Comparison of ENCODE assay signal across 8 cellular contexts in the genomic region with DNA sequence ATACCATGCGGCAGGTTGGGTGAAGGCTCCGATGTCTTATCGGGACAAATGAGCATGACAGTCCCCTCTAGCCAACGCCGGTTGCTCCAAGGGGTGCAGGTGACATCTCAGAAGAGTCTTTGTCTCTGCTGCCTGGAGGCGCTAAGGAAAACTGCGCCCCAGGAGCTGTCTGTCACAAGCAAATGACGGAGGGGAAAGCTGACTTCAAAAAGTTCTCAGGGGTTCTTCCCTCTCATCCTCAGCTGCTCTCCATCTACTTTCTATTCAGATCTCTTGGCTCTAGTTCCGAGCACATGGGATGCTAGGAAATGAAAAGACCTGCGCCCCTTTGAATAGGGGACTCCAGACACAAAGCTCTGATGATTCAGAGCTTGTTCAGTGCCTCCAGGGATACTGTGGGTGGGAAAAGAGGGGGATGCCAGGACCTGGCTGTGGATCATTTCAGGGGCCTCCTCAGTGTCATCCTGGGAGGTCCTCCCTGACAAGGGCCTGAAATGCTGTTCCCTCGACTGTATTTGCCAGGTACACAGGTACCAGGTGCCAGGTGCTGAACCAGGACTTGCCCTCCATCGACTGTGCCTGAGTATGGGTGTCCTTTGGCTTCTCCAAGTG. TPM values are rescaled to one million over a fixed set of nuclear protein-coding genes. Genes with fewer than 3 reads are reported as not detected.
DNase-seq lines count a peak whose midpoint lies in the region; ATAC-seq, FAIRE-seq and TF ChIP-seq lines count a peak whose summit lies in the region.

No MANE protein-coding gene starts in this region.

- H3K4me1 Mint-ChIP-seq in activated T-cell treated with anti-CD3 and anti-CD28 coated beads, Interleukin-2, amount 50 U/mL, for 4 hours (ENCODE audit: low read depth), result peaks cover 49% of the 10 kb centered on the region

- peak overlapping the region; percentile 89 for H3K4me3 Mint-ChIP-seq in activated T-cell treated with anti-CD3 and anti-CD28 coated beads, Interleukin-2, amount 50 U/mL, for 4 hours

- H3K4me3 ChIP-seq in HepG2 (replicated peaks in 1 of 3; ENCODE audit: insufficient read depth in 1 of 3, low read depth in 2 of 3, low read length in 3 of 3) (peak overlapping the region in 2 of 3 experiments; percentile 59 to 66; a peak in 3 of 6 replicates), transverse colon (peak overlapping the region in 3 of 4 donors; percentile 50 to 82 (median 55))

- H3K27ac ChIP-seq in HepG2 (ENCODE audit: extremely low read length, insufficient read depth, low read length) (no peak overlapping the region), transverse colon (peak overlapping the region; percentile 89 to 95 (median 90))

- H3K79me2 ChIP-seq in HepG2 (ENCODE audit: insufficient read depth, low read length), result no peaks in the 10 kb centered on the region

- H3K27me3 Mint-ChIP-seq in activated T-cell treated with anti-CD3 and anti-CD28 coated beads, Interleukin-2, amount 50 U/mL, for 4 hours (ENCODE audit: low read depth), result no peaks in the 10 kb centered on the region

- intact Hi-C loops in HepG2 (cut with micrococcal nuclease; ENCODE audit: unreplicated experiment), result loop anchor here (5.0 kb wide), 1 partner anchor 41 kb away; no protein-coding TSS in a partner anchor
- intact Hi-C loops in transverse colon (cut with DNase I; ENCODE audit: low total_unique reads), result no loop called here

- CTCF ChIA-PET in HepG2 (lab: Yijun Ruan, JAX; ENCODE audit: low intra/inter-chr PET ratio, low total read pairs), result no interaction called here

- no peak for DNase-seq in activated T-cell treated with anti-CD3 and anti-CD28 coated beads, Interleukin-2, amount 50 U/mL, for 4 hours
- DNase-seq in activated T-cell treated with anti-CD3 and anti-CD28 coated beads, Interleukin-2, amount 50 U/mL, for 1 hour, result no peak
- DNase-seq in astrocyte of the hippocampus (ENCODE audit: low read depth, low spot score) (peak; percentile 20), HepG2 (ENCODE audit: low spot score) (no peak), transverse colon (no peak), SKM-1 treated with dmso at 0.1 percent for 144 hours (lab: John Stamatoyannopoulos, UW; ENCODE audit: unreplicated experiment) (no peak), NCI-H524 treated with DMSO at 0.1 percent for 48 hours (lab: John Stamatoyannopoulos, UW) (no peak)

- H3K9me3 ChIP-seq in HepG2 (ENCODE audit: low read length) (no peaks in the 10 kb centered on the region), transverse colon (no peaks in the 10 kb centered on the region)

- BruUV-seq in HepG2 (replicated peaks; lab: Mats Ljungman, UMichigan), result no TSS peak

- TF ChIP-seq RAD21 in HepG2 (CRISPR knock-in tag; IDR thresholded peaks at IDR 0.05), result no peak

- TF ChIP-seq POLR2A in HepG2 (IDR thresholded peaks at IDR 0.05; ENCODE audit: insufficient read depth in 1 of 2, low read depth in 2 of 2, low read length in 2 of 2) (no peak), transverse colon (IDR thresholded peaks at IDR 0.05) (no peak)

- H3K4me2 ChIP-seq in HepG2 (ENCODE audit: low read depth, low read length), result peak overlapping the region; percentile 82

- H3K9ac ChIP-seq in HepG2 (ENCODE audit: insufficient read depth, low read depth, low read length), result no peak overlapping the region

- H3K27me3 ChIP-seq in HepG2 (ENCODE audit: control insufficient read depth in 1 of 2, insufficient read depth in 2 of 2, low read length in 2 of 2), result peaks cover 0 to 9% of the 10 kb centered on the region in 2 experiments; a peak in 2 of 5 replicates
- H3K27me3 ChIP-seq in transverse colon, result no peaks in the 10 kb centered on the region

- FAIRE-seq in HepG2 (lab: Jason Lieb, UNC), result no peak

- no peaks in the 10 kb centered on the region for H4K20me1 ChIP-seq in HepG2 (ENCODE audit: insufficient read depth, low read length)

- H3K9me3 Mint-ChIP-seq in activated T-cell treated with anti-CD3 and anti-CD28 coated beads, Interleukin-2, amount 50 U/mL, for 4 hours, result no peaks in the 10 kb centered on the region

- POLR2A ChIA-PET in HepG2 (lab: Yijun Ruan, JAX), result no interaction called here

- TF ChIP-seq EP300 in HepG2 (IDR thresholded peaks at IDR 0.05; ENCODE audit: low read depth in 2 of 2, low read length in 2 of 2), result no peak
- no peak for TF ChIP-seq EP300 in HepG2 (CRISPR knock-in tag; IDR thresholded peaks at IDR 0.05; ENCODE audit: borderline replicate concordance)
- no peak for TF ChIP-seq EP300 in transverse colon (IDR thresholded peaks at IDR 0.05; ENCODE audit: low read depth)

- H3K36me3 Mint-ChIP-seq in activated T-cell treated with anti-CD3 and anti-CD28 coated beads, Interleukin-2, amount 50 U/mL, for 4 hours (ENCODE audit: insufficient read depth), result peaks cover 6% of the 10 kb centered on the region

- in situ Hi-C loops in HepG2 (cut with HindIII; ENCODE audit: extremely low pct_ligation_motif_present, low pct_unique_long_range_greater_than_20kb) (no loop called here), transverse colon (cut with MboI; ENCODE audit: low pct_ligation_motif_present in 1 of 4, low pct_unique_long_range_greater_than_20kb in 1 of 4, low sequenced_read_pairs in 3 of 4) (no loop called here)

- H3K36me3 ChIP-seq in HepG2 (replicated peaks in 1 of 2; ENCODE audit: control insufficient read depth in 1 of 2, insufficient read depth in 2 of 2, low read length in 2 of 2), result no peaks in the 10 kb centered on the region
- no peaks in the 10 kb centered on the region for H3K36me3 ChIP-seq in transverse colon

- WGBS in HepG2 (ENCODE audit: low lambda C conversion rate), result 43% methylated on average over 7 of the region's 12 CpGs
- WGBS in transverse colon (ENCODE audit: low coverage in 1 of 2), 2 donors, result 33% methylated on average over 12 of the region's 12 CpGs; no CpG with 5 or more reads in 1 of the 2 donors

- TF ChIP-seq CTCF in HepG2 (CRISPR knock-in tag; IDR thresholded peaks at IDR 0.05), result no peak
- no peak for TF ChIP-seq CTCF in transverse colon (IDR thresholded peaks at IDR 0.05)

- ATAC-seq in activated T-cell treated with anti-CD3 and anti-CD28 coated beads, Interleukin-2, amount 50 U/mL, for 4 hours, result no peak
- ATAC-seq in HepG2, result no peak; the same call in 2 of the 3 replicates
- no peak for ATAC-seq in GM21515 (IDR thresholded peaks at IDR 0.05; ENCODE audit: unreplicated experiment)

- H2AFZ ChIP-seq in HepG2 (ENCODE audit: low read length), result no peak overlapping the region

- H3K4me1 ChIP-seq in HepG2 (ENCODE audit: insufficient read depth, low read length) (peaks cover 21% of the 10 kb centered on the region), transverse colon (peaks cover 0 to 44% (median 24%) of the 10 kb centered on the region in 4 donors)

TF ChIP-seq in HepG2, 621 proteins besides CTCF, POLR2A, EP300 and RAD21:
- TF ChIP-seq ZBTB21 (CRISPR knock-in tag; IDR thresholded peaks at IDR 0.05), result no peak
- TF ChIP-seq ZNF563 (CRISPR knock-in tag; IDR thresholded peaks at IDR 0.05), result no peak
- TF ChIP-seq, protein P1, sequence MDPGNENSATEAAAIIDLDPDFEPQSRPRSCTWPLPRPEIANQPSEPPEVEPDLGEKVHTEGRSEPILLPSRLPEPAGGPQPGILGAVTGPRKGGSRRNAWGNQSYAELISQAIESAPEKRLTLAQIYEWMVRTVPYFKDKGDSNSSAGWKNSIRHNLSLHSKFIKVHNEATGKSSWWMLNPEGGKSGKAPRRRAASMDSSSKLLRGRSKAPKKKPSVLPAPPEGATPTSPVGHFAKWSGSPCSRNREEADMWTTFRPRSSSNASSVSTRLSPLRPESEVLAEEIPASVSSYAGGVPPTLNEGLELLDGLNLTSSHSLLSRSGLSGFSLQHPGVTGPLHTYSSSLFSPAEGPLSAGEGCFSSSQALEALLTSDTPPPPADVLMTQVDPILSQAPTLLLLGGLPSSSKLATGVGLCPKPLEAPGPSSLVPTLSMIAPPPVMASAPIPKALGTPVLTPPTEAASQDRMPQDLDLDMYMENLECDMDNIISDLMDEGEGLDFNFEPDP (CRISPR knock-in tag; conservative IDR thresholded peaks at IDR 0.05), result 0 out of 2 replicates have a peak, but pooled peaks have one; percentile 38
- no peak for TF ChIP-seq BORCS8-MEF2B (CRISPR knock-in tag; IDR thresholded peaks at IDR 0.05)

RNA-seq across cellular contexts. Expression of a gene that starts 0.9 kb away (rescaled TPM):
- 10 to 100 TPM; 16.1 to 19.7 (median 17.0) TPM for total RNA-seq in activated T-cell treated with anti-CD3 and anti-CD28 coated beads, Interleukin-2, amount 50 U/mL, for 4 hours
- total RNA-seq in HepG2 (2016; rRNA removed; fragmentation: Illumina TruSeq; extraction: Trizol) (0.24 and 0.63 TPM in 2 replicates), transverse colon (10 to 100 TPM; 17.5 to 35.5 (median 21.2) TPM)
- 0.09 TPM in 1 of 2 replicates, not detected in the other for total RNA-seq in HepG2 (2016; cell fraction: cytosol; rRNA removed; fragmentation: Illumina TruSeq; extraction: Trizol; ENCODE audit: low read depth)
- total RNA-seq in HepG2 (2016; cell fraction: insoluble cytoplasmic fraction; rRNA removed; fragmentation: Illumina TruSeq; extraction: Trizol), result 0.37 and 0.39 TPM in 2 replicates
- total RNA-seq in HepG2 (2016; cell fraction: membrane; rRNA removed; fragmentation: Illumina TruSeq; extraction: Trizol), result 0.15 and 0.62 TPM in 2 replicates
- total RNA-seq in HepG2 (2016; cell fraction: nucleus; rRNA removed; fragmentation: Illumina TruSeq; extraction: Trizol), result 0.37 and 0.50 TPM in 2 replicates
- 0.22 and 0.26 TPM in 2 replicates for polyA plus RNA-seq in HepG2 (2011; rRNA removed)
- polyA plus RNA-seq in HepG2 (2011; cell fraction: cytosol; rRNA removed), result 0.31 and 0.58 TPM in 2 replicates
- polyA plus RNA-seq in HepG2 (2011; cell fraction: nucleus; rRNA removed), result 0.21 and 0.27 TPM in 2 replicates
- polyA plus RNA-seq in HepG2 (2012), result 0.12 and 0.19 TPM in 2 replicates
- polyA plus RNA-seq in HepG2 (2016; cell fraction: cytosol; fragmentation: Illumina TruSeq; extraction: Trizol; ENCODE audit: low read depth), result 0.07 and 0.11 TPM in 2 replicates
- polyA plus RNA-seq in HepG2 (2016; cell fraction: insoluble cytoplasmic fraction; fragmentation: Illumina TruSeq; extraction: Trizol; ENCODE audit: low read depth), result 0.49 and 0.85 TPM in 2 replicates
- 0.15 and 0.27 TPM in 2 replicates for polyA plus RNA-seq in HepG2 (2016; cell fraction: membrane; fragmentation: Illumina TruSeq; extraction: Trizol; ENCODE audit: low read depth)
- 0.45 and 0.57 TPM in 2 replicates for polyA plus RNA-seq in HepG2 (2016; cell fraction: nucleus; fragmentation: Illumina TruSeq; extraction: Trizol; ENCODE audit: insufficient read depth, low read depth)
- polyA minus RNA-seq in HepG2 (2011; rRNA and poly(A)+ RNA removed; ENCODE audit: low replicate concordance), result 0.44 and 15.3 TPM in 2 replicates
- 0.88 and 0.89 TPM in 2 replicates for polyA minus RNA-seq in HepG2 (2011; cell fraction: cytosol; rRNA and poly(A)+ RNA removed)
- 0.25 and 0.39 TPM in 2 replicates for polyA minus RNA-seq in HepG2 (2011; cell fraction: nucleus; rRNA and poly(A)+ RNA removed)

Comparison
In these comparisons a context has a peak if more than half of its experiments do, and no peak if none do; other contexts are left out.
1. RNA of a gene that starts 0.9 kb away (total RNA-seq): 17.5 to 35.5 TPM in transverse colon and 16.1 to 19.7 TPM in activated T-cell treated with anti-CD3 and anti-CD28 coated beads, Interleukin-2, amount 50 U/mL, for 4 hours; 0.09 to 0.63 TPM in HepG2; every median in the first group is over 10 times any median in the second.